ENCODE assay signal across 30 cellular contexts in genomic region chr4:112855058-112855457, GRCh38.
DNase-seq lines count a peak whose midpoint lies in the region; ATAC-seq and TF ChIP-seq lines count a peak whose summit lies in the region.
"Had no signal": no experiment of that assay in that cellular context is flagged by ENCODE, and none has a peak within 500 bp of the region (broad histone marks: within the 10 kb centered on the region; RNA-seq: fewer than 3 reads in every experiment).

No MANE protein-coding gene starts in this region.

- peaks cover 18 to 37% (median 25%) of the 10 kb centered on the region in 4 donors for H3K4me1 ChIP-seq in esophagus muscularis mucosa
- H3K4me1 ChIP-seq: right lobe of liver, transverse colon had no signal

- CTCF ChIA-PET in activated naive CD4-positive, alpha-beta T cell treated with anti-CD3 and anti-CD28 coated beads, Interleukin-2, amount 10 ng/mL, durations not matched to agents 7 days and 5 days (lab: Charles Lee), result interaction anchor here (0.8 to 1.1 kb wide), 2 partner anchors 10 to 104 kb away, joined by 3 to 4 read pairs; no protein-coding TSS in a partner anchor

- DNase-seq in NCI-H748 (lab: John Stamatoyannopoulos, UW; ENCODE audit: unreplicated experiment), result peak; percentile 10
- no peak for DNase-seq in NCI-H748 treated with DMSO at 0.1 percent for 48 hours (lab: John Stamatoyannopoulos, UW)
- no peak for DNase-seq in esophagus muscularis mucosa (ENCODE audit: extremely low spot score)
- DNase-seq in medulla oblongata (ENCODE audit: extremely low spot score), result peak; percentile 63
- no peak for DNase-seq in activated naive CD4-positive, alpha-beta T cell treated with anti-CD3 and anti-CD28 coated beads, Interleukin-2, amount 10 ng/mL, durations not matched to agents 7 days and 5 days
- DNase-seq in ACHN, result no peak
- DNase-seq: 8988T; activated CD4-positive, alpha-beta memory T cell treated with anti-CD3 and anti-CD28 coated beads, Interleukin-2, amount 10 ng/mL, durations not matched to agents 7 days and 5 days; activated naive CD8-positive, alpha-beta T cell treated with anti-CD3 and anti-CD28 coated beads, Interleukin-2, amount 10 ng/mL, durations not matched to agents 7 days and 5 days; AML-193; CD8-positive, alpha-beta T cell; DMS53; effector memory CD4-positive, alpha-beta T cell; gastrocnemius medialis; GOT3; KBM-7; MG63; naive thymus-derived CD8-positive, alpha-beta T cell; NCI-H2029 treated with DMSO at 0.1 percent for 48 hours; NCI-H345; ovary; PC-3; right lobe of liver; SJCRH30; stimulated activated naive CD8-positive, alpha-beta T cell treated with anti-CD3 and anti-CD28 coated beads, Interleukin-15, Interleukin-2, amounts not matched to agents 100 U/mL and 50 U/mL, for 24 hours; T-helper 1 cell; transverse colon had no signal

- H3K36me3 Mint-ChIP-seq in activated naive CD4-positive, alpha-beta T cell treated with anti-CD3 and anti-CD28 coated beads, Interleukin-2, amount 10 ng/mL, durations not matched to agents 7 days and 5 days, result no peaks in the 10 kb centered on the region
- H3K36me3 Mint-ChIP-seq: activated naive CD8-positive, alpha-beta T cell treated with anti-CD3 and anti-CD28 coated beads, Interleukin-2, amount 10 ng/mL, durations not matched to agents 7 days and 5 days; CD8-positive, alpha-beta T cell; naive thymus-derived CD8-positive, alpha-beta T cell had no signal

- no peaks in the 10 kb centered on the region for H3K27me3 Mint-ChIP-seq in activated naive CD4-positive, alpha-beta T cell treated with anti-CD3 and anti-CD28 coated beads, Interleukin-2, amount 10 ng/mL, durations not matched to agents 7 days and 5 days

- no peaks in the 10 kb centered on the region for H3K36me3 ChIP-seq in esophagus muscularis mucosa
- H3K36me3 ChIP-seq: gastrocnemius medialis, MG63, ovary, right lobe of liver, SJCRH30, transverse colon had no signal

- H3K4me3 Mint-ChIP-seq in activated naive CD4-positive, alpha-beta T cell treated with anti-CD3 and anti-CD28 coated beads, Interleukin-2, amount 10 ng/mL, durations not matched to agents 7 days and 5 days, result no peak overlapping the region
- H3K4me3 Mint-ChIP-seq: activated CD4-positive, alpha-beta memory T cell treated with anti-CD3 and anti-CD28 coated beads, Interleukin-2, amount 10 ng/mL, durations not matched to agents 7 days and 5 days; activated naive CD8-positive, alpha-beta T cell treated with anti-CD3 and anti-CD28 coated beads, Interleukin-2, amount 10 ng/mL, durations not matched to agents 7 days and 5 days; CD8-positive, alpha-beta T cell; naive thymus-derived CD8-positive, alpha-beta T cell had no signal

- in situ Hi-C loops in ACHN (cut with HindIII; ENCODE audit: low pct_ligation_motif_present, low pct_unique_long_range_greater_than_20kb, low sequenced_read_pairs), result no loop called here

- 52% methylated on average over 3 of the region's 3 CpGs for WGBS in esophagus muscularis mucosa

- no peak for ATAC-seq in HG03175 (IDR thresholded peaks at IDR 0.05; ENCODE audit: unreplicated experiment)
- ATAC-seq: activated CD4-positive, CD25-positive, alpha-beta regulatory T cell treated with anti-CD3 and anti-CD28 coated beads, Interleukin-2, amount 50 U/mL, for 24 hours; CD8-positive, alpha-beta T cell; gastrocnemius medialis; naive thymus-derived CD8-positive, alpha-beta T cell; PC-3; right lobe of liver; stimulated activated naive CD8-positive, alpha-beta T cell treated with anti-CD3 and anti-CD28 coated beads, Interleukin-15, Interleukin-2, amounts not matched to agents 100 U/mL and 50 U/mL, for 24 hours had no signal

- no peaks in the 10 kb centered on the region for H3K27me3 ChIP-seq in esophagus muscularis mucosa
- H3K27me3 ChIP-seq: gastrocnemius medialis, MG63, ovary, right lobe of liver, SJCRH30, transverse colon had no signal

- TF ChIP-seq CTCF in esophagus muscularis mucosa (IDR thresholded peaks at IDR 0.05), result no peak

- H3K27ac ChIP-seq in esophagus muscularis mucosa (replicated peaks in 1 of 4) (peak overlapping the region; percentile 13 to 47 (median 29)), temporal lobe (ENCODE audit: low read depth, low read length) (peak overlapping the region; percentile 84)
- H3K27ac ChIP-seq: gastrocnemius medialis, ovary, right lobe of liver, SJCRH30 had no signal

- no peak for TF ChIP-seq POLR2A in esophagus muscularis mucosa (IDR thresholded peaks at IDR 0.05; ENCODE audit: low read depth)

- intact Hi-C loops in esophagus muscularis mucosa (cut with DNase I), result loop anchor here (10.0 kb wide), 1 partner anchor 80 kb away; no protein-coding TSS in a partner anchor

- no peaks in the 10 kb centered on the region for H3K9me3 Mint-ChIP-seq in activated naive CD4-positive, alpha-beta T cell treated with anti-CD3 and anti-CD28 coated beads, Interleukin-2, amount 10 ng/mL, durations not matched to agents 7 days and 5 days
- H3K9me3 Mint-ChIP-seq: activated CD4-positive, alpha-beta memory T cell treated with anti-CD3 and anti-CD28 coated beads, Interleukin-2, amount 10 ng/mL, durations not matched to agents 7 days and 5 days; CD8-positive, alpha-beta T cell had no signal

- no peaks in the 10 kb centered on the region for H3K4me1 Mint-ChIP-seq in activated naive CD4-positive, alpha-beta T cell treated with anti-CD3 and anti-CD28 coated beads, Interleukin-2, amount 10 ng/mL, durations not matched to agents 7 days and 5 days
- H3K4me1 Mint-ChIP-seq: activated CD4-positive, alpha-beta memory T cell treated with anti-CD3 and anti-CD28 coated beads, Interleukin-2, amount 10 ng/mL, durations not matched to agents 7 days and 5 days; activated naive CD8-positive, alpha-beta T cell treated with anti-CD3 and anti-CD28 coated beads, Interleukin-2, amount 10 ng/mL, durations not matched to agents 7 days and 5 days; naive thymus-derived CD8-positive, alpha-beta T cell had no signal

- no peak overlapping the region for H3K27ac Mint-ChIP-seq in activated naive CD4-positive, alpha-beta T cell treated with anti-CD3 and anti-CD28 coated beads, Interleukin-2, amount 10 ng/mL, durations not matched to agents 7 days and 5 days
- H3K27ac Mint-ChIP-seq: activated CD4-positive, alpha-beta memory T cell treated with anti-CD3 and anti-CD28 coated beads, Interleukin-2, amount 10 ng/mL, durations not matched to agents 7 days and 5 days; activated naive CD8-positive, alpha-beta T cell treated with anti-CD3 and anti-CD28 coated beads, Interleukin-2, amount 10 ng/mL, durations not matched to agents 7 days and 5 days; CD8-positive, alpha-beta T cell; naive thymus-derived CD8-positive, alpha-beta T cell had no signal

- no peak overlapping the region for H3K4me3 ChIP-seq in esophagus muscularis mucosa
- H3K4me3 ChIP-seq: gastrocnemius medialis, MG63, ovary, right lobe of liver, SJCRH30, transverse colon had no signal

- TF ChIP-seq EP300 in esophagus muscularis mucosa (IDR thresholded peaks at IDR 0.05), result no peak

- H3K9me3 ChIP-seq in esophagus muscularis mucosa, result no peaks in the 10 kb centered on the region
- H3K9me3 ChIP-seq: gastrocnemius medialis, MG63, ovary, right lobe of liver, SJCRH30, transverse colon had no signal

Comparison
In these comparisons a context has a peak if more than half of its experiments do, and no peak if none do; other contexts are left out.
1. DNase-seq: peak in NCI-H748 (single experiment) and medulla oblongata (single experiment); none in NCI-H748 treated with DMSO at 0.1 percent for 48 hours (single experiment), esophagus muscularis mucosa (single experiment), activated naive CD4-positive, alpha-beta T cell treated with anti-CD3 and anti-CD28 coated beads, Interleukin-2, amount 10 ng/mL, durations not matched to agents 7 days and 5 days (single experiment) and ACHN (single experiment).